In the genomic region with DNA sequence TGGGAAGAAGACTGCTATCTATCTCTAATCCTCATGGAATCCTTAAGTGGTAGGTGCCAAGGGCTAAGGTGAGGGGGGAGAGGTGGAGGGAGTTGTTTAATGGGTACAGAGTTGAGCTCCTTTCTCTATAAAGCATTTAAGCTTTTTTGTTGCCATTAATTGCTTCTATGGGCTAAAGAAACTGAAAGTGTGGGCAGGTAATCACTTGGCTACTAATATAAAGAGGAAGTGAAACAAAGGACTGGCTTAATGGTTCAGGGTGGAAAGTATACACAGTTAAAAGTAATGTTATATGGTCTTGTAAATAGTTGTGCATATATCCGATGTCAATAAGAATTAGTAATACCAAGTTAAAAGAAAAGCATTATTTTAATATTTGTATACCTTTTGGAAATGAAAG, we compare ENCODE assay signal across 1 cellular context.
TF ChIP-seq lines count a peak whose summit lies in the region.

No MANE protein-coding gene starts in this region.

TF ChIP-seq in GM23338, 12 proteins besides CTCF, POLR2A, EP300 and RAD21 (continued from another document):
- TF ChIP-seq, protein P1, sequence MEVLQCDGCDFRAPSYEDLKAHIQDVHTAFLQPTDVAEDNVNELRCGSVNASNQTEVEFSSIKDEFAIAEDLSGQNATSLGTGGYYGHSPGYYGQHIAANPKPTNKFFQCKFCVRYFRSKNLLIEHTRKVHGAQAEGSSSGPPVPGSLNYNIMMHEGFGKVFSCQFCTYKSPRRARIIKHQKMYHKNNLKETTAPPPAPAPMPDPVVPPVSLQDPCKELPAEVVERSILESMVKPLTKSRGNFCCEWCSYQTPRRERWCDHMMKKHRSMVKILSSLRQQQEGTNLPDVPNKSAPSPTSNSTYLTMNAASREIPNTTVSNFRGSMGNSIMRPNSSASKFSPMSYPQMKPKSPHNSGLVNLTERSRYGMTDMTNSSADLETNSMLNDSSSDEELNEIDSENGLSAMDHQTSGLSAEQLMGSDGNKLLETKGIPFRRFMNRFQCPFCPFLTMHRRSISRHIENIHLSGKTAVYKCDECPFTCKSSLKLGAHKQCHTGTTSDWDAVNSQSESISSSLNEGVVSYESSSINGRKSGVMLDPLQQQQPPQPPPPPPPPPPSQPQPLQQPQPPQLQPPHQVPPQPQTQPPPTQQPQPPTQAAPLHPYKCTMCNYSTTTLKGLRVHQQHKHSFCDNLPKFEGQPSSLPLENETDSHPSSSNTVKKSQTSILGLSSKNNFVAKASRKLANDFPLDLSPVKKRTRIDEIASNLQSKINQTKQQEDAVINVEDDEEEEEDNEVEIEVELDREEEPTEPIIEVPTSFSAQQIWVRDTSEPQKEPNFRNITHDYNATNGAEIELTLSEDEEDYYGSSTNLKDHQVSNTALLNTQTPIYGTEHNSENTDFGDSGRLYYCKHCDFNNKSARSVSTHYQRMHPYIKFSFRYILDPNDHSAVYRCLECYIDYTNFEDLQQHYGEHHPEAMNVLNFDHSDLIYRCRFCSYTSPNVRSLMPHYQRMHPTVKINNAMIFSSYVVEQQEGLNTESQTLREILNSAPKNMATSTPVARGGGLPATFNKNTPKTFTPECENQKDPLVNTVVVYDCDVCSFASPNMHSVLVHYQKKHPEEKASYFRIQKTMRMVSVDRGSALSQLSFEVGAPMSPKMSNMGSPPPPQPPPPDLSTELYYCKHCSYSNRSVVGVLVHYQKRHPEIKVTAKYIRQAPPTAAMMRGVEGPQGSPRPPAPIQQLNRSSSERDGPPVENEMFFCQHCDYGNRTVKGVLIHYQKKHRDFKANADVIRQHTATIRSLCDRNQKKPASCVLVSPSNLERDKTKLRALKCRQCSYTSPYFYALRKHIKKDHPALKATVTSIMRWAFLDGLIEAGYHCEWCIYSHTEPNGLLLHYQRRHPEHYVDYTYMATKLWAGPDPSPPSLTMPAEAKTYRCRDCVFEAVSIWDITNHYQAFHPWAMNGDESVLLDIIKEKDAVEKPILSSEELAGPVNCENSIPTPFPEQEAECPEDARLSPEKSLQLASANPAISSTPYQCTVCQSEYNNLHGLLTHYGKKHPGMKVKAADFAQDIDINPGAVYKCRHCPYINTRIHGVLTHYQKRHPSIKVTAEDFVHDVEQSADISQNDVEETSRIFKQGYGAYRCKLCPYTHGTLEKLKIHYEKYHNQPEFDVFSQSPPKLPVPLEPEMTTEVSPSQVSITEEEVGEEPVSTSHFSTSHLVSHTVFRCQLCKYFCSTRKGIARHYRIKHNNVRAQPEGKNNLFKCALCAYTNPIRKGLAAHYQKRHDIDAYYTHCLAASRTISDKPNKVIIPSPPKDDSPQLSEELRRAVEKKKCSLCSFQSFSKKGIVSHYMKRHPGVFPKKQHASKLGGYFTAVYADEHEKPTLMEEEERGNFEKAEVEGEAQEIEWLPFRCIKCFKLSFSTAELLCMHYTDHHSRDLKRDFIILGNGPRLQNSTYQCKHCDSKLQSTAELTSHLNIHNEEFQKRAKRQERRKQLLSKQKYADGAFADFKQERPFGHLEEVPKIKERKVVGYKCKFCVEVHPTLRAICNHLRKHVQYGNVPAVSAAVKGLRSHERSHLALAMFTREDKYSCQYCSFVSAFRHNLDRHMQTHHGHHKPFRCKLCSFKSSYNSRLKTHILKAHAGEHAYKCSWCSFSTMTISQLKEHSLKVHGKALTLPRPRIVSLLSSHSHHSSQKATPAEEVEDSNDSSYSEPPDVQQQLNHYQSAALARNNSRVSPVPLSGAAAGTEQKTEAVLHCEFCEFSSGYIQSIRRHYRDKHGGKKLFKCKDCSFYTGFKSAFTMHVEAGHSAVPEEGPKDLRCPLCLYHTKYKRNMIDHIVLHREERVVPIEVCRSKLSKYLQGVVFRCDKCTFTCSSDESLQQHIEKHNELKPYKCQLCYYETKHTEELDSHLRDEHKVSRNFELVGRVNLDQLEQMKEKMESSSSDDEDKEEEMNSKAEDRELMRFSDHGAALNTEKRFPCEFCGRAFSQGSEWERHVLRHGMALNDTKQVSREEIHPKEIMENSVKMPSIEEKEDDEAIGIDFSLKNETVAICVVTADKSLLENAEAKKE (CRISPR knock-in tag; IDR thresholded peaks at IDR 0.05) = no peak
- TF ChIP-seq, protein P2, sequence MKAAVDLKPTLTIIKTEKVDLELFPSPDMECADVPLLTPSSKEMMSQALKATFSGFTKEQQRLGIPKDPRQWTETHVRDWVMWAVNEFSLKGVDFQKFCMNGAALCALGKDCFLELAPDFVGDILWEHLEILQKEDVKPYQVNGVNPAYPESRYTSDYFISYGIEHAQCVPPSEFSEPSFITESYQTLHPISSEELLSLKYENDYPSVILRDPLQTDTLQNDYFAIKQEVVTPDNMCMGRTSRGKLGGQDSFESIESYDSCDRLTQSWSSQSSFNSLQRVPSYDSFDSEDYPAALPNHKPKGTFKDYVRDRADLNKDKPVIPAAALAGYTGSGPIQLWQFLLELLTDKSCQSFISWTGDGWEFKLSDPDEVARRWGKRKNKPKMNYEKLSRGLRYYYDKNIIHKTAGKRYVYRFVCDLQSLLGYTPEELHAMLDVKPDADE (IDR thresholded peaks at IDR 0.05) = no peak
- TF ChIP-seq POLR2AphosphoS5 (IDR thresholded peaks at IDR 0.05; ENCODE audit: low read depth) = no peak
- TF ChIP-seq JUNB (IDR thresholded peaks at IDR 0.05; ENCODE audit: unreplicated experiment) = no peak
- TF ChIP-seq ZNF331 (CRISPR knock-in tag; IDR thresholded peaks at IDR 0.05; ENCODE audit: low read depth) = no peak
- no peak for TF ChIP-seq NANOG (IDR thresholded peaks at IDR 0.05; ENCODE audit: borderline replicate concordance)
- TF ChIP-seq, protein P3, sequence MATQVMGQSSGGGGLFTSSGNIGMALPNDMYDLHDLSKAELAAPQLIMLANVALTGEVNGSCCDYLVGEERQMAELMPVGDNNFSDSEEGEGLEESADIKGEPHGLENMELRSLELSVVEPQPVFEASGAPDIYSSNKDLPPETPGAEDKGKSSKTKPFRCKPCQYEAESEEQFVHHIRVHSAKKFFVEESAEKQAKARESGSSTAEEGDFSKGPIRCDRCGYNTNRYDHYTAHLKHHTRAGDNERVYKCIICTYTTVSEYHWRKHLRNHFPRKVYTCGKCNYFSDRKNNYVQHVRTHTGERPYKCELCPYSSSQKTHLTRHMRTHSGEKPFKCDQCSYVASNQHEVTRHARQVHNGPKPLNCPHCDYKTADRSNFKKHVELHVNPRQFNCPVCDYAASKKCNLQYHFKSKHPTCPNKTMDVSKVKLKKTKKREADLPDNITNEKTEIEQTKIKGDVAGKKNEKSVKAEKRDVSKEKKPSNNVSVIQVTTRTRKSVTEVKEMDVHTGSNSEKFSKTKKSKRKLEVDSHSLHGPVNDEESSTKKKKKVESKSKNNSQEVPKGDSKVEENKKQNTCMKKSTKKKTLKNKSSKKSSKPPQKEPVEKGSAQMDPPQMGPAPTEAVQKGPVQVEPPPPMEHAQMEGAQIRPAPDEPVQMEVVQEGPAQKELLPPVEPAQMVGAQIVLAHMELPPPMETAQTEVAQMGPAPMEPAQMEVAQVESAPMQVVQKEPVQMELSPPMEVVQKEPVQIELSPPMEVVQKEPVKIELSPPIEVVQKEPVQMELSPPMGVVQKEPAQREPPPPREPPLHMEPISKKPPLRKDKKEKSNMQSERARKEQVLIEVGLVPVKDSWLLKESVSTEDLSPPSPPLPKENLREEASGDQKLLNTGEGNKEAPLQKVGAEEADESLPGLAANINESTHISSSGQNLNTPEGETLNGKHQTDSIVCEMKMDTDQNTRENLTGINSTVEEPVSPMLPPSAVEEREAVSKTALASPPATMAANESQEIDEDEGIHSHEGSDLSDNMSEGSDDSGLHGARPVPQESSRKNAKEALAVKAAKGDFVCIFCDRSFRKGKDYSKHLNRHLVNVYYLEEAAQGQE (IDR thresholded peaks at IDR 0.05; ENCODE audit: unreplicated experiment) = no peak
- TF ChIP-seq STAT1 (IDR thresholded peaks at IDR 0.05; ENCODE audit: unreplicated experiment) = no peak
- no peak for TF ChIP-seq ZNF114 (CRISPR knock-in tag; IDR thresholded peaks at IDR 0.05)
